Comparison of ENCODE assay signal across 1 cellular context in genomic region chr21:42892931-42893660, GRCh38.
TF ChIP-seq lines count a peak whose summit lies in the region.

TSS of gene NDUFV3 (plus strand) at chr21:42893309. CDS start at chr21:42893334, 25 bp downstream.

TF ChIP-seq in HepG2, 621 proteins besides CTCF, POLR2A, EP300 and RAD21 (continued from another document and continues in another):
- TF ChIP-seq GMEB1 (CRISPR knock-in tag; IDR thresholded peaks at IDR 0.05; ENCODE audit: borderline replicate concordance) (peak; percentile 73; the same call in 1 of the 2 replicates), MAFG (CRISPR knock-in tag; IDR thresholded peaks at IDR 0.05) (no peak), U2AF2 (IDR thresholded peaks at IDR 0.05; ENCODE audit: low read depth, low read length) (no peak), ZEB1 (IDR thresholded peaks at IDR 0.05; ENCODE audit: insufficient replicate concordance, low read depth) (no peak), HOXA3 (CRISPR knock-in tag; IDR thresholded peaks at IDR 0.05) (peak; percentile 80), ISL2 (CRISPR knock-in tag; IDR thresholded peaks at IDR 0.05) (no peak; the same call in 1 of the 2 replicates), ZNF18 (CRISPR knock-in tag; IDR thresholded peaks at IDR 0.05; ENCODE audit: insufficient replicate concordance) (peak; percentile 63), SALL2 (CRISPR knock-in tag; IDR thresholded peaks at IDR 0.05) (peak; percentile 90), HNRNPUL1 (IDR thresholded peaks at IDR 0.05; ENCODE audit: low read depth, low read length) (peak; percentile 46; the same call in 1 of the 2 replicates), IRF9 (CRISPR knock-in tag; IDR thresholded peaks at IDR 0.05; ENCODE audit: borderline replicate concordance) (peak; percentile 90), TERF1 (CRISPR knock-in tag; IDR thresholded peaks at IDR 0.05) (no peak), POLR2AphosphoS2 (IDR thresholded peaks at IDR 0.05; ENCODE audit: low read depth, low read length) (no peak), TEAD3 (CRISPR knock-in tag; optimal IDR thresholded peaks at IDR 0.05; ENCODE audit: borderline replicate concordance) (no peak), ZNF407 (CRISPR knock-in tag; IDR thresholded peaks at IDR 0.05; ENCODE audit: not compliant biosample characterization) (peak; percentile 47), ZNF20 (CRISPR knock-in tag; IDR thresholded peaks at IDR 0.05) (peak; percentile 83), MYPOP (CRISPR knock-in tag; IDR thresholded peaks at IDR 0.05) (peak; percentile 90), KDM5B (CRISPR knock-in tag; IDR thresholded peaks at IDR 0.05; ENCODE audit: borderline replicate concordance) (peak; percentile 87; the same call in 1 of the 2 replicates), ZNF121 (CRISPR knock-in tag; IDR thresholded peaks at IDR 0.05) (peak; percentile 56), HOMEZ (CRISPR knock-in tag; IDR thresholded peaks at IDR 0.05; ENCODE audit: low read depth) (no peak; the same call in 1 of the 2 replicates), ZFY (CRISPR knock-in tag; IDR thresholded peaks at IDR 0.05) (peak; percentile 100), CREB1 (IDR thresholded peaks at IDR 0.05) (peak; percentile 89), CREB1 (CRISPR knock-in tag; IDR thresholded peaks at IDR 0.05) (no peak), AFF4 (CRISPR knock-in tag; IDR thresholded peaks at IDR 0.05) (no peak), ZNF841 (CRISPR knock-in tag; IDR thresholded peaks at IDR 0.05; ENCODE audit: borderline replicate concordance) (no peak), KAT7 (CRISPR knock-in tag; IDR thresholded peaks at IDR 0.05; ENCODE audit: borderline replicate concordance) (peak; percentile 53; the same call in 1 of the 2 replicates), FOXA3 (CRISPR knock-in tag; IDR thresholded peaks at IDR 0.05) (peak; percentile 44), ZBTB38 (CRISPR knock-in tag; IDR thresholded peaks at IDR 0.05) (peak; percentile 46), USF2 (IDR thresholded peaks at IDR 0.05; ENCODE audit: low read depth, low read length) (no peak), USF2 (CRISPR knock-in tag; IDR thresholded peaks at IDR 0.05; ENCODE audit: borderline replicate concordance) (peak; percentile 35; the same call in 1 of the 2 replicates), JUN (CRISPR knock-in tag; IDR thresholded peaks at IDR 0.05) (no peak), ZBTB3 (CRISPR knock-in tag; IDR thresholded peaks at IDR 0.05; ENCODE audit: borderline replicate concordance, low read depth) (no peak; the same call in 1 of the 2 replicates)
